10 cellular contexts compared by ENCODE assay signal in the genomic region with DNA sequence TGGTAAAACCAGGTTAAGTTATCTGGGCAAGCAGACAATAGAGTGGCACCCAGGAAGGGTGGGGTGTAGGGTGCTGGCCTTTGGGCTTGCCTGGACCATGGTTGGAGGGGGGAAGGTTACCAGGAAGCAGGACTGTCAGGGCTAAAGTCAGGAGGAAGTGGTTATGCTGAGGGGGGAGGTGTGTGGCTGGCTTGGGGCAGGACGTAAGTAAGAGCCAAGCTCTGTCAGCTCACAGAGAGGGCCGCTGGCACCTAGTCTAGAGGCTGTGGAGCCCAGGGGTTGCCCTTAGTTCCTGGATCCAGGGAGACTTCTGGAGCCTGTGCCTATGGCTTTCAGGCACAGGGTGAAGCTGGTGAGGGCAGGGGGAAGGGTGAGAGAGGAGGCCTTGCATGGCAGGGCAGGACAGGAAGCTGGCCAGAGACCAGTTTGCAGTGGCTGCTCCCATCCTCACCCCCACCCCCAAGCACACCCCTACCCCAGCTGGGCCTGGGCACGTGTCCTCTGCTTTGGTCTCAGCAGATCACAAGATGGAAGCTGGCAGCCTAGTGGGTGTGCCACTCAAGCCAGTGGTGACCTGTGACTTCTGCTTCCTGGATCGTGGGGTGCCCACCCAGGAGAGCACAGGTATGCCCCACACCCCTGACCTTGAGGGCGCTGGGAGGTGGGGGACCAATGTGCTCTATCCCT. TPM values are rescaled to one million over a fixed set of nuclear protein-coding genes. Genes with fewer than 3 reads are reported as not detected.
DNase-seq lines count a peak whose midpoint lies in the region; ATAC-seq, FAIRE-seq and TF ChIP-seq lines count a peak whose summit lies in the region.
"Had no signal": no experiment of that assay in that cellular context is flagged by ENCODE, and none has a peak within 500 bp of the region (broad histone marks: within the 10 kb centered on the region; RNA-seq: fewer than 3 reads in every experiment).

No MANE protein-coding gene starts in this region.

- H3K79me1 ChIP-seq in IMR-90 (ENCODE audit: low read depth in 1 of 2, low read length in 2 of 2), result no peaks in the 10 kb centered on the region

- H3K4me3 ChIP-seq in IMR-90 (ENCODE audit: insufficient read depth, low read depth, low read length) (no peak overlapping the region), gastroesophageal sphincter (no peak overlapping the region)
- H3K4me3 ChIP-seq: heart left ventricle had no signal

- TF ChIP-seq POLR2A in IMR-90 (IDR thresholded peaks at IDR 0.05; ENCODE audit: low read depth, low read length) (no peak), gastroesophageal sphincter (IDR thresholded peaks at IDR 0.05) (no peak), H54 (IDR thresholded peaks at IDR 0.05; ENCODE audit: low read depth, low read length) (no peak)

- H3K9me3 ChIP-seq in IMR-90 (ENCODE audit: control insufficient read depth, insufficient read depth, low read length) (peaks cover 13% of the 10 kb centered on the region), gastroesophageal sphincter (peaks cover 0 to 23% (median 0%) of the 10 kb centered on the region in 3 donors)

- H3K27ac Mint-ChIP-seq in stimulated activated naive CD8-positive, alpha-beta T cell treated with anti-CD3 and anti-CD28 coated beads, Interleukin-15, Interleukin-2, amounts not matched to agents 100 ng/mL and 50 ng/mL, for 24 hours, result peak overlapping the region; percentile 41
- H3K27ac Mint-ChIP-seq in activated naive CD8-positive, alpha-beta T cell treated with anti-CD3 and anti-CD28 coated beads, Interleukin-2, amount 10 ng/mL, durations not matched to agents 7 days and 5 days, result peak overlapping the region; percentile 95

- no peak for TF ChIP-seq EP300 in gastroesophageal sphincter (IDR thresholded peaks at IDR 0.05)

- no peaks in the 10 kb centered on the region for H3K36me3 ChIP-seq in IMR-90 (ENCODE audit: control insufficient read depth, insufficient read depth, low read length)
- H3K36me3 ChIP-seq in gastroesophageal sphincter, result no peaks in the 10 kb centered on the region
- H3K36me3 ChIP-seq: heart left ventricle had no signal

- WGBS in IMR-90 (ENCODE audit: extremely low coverage in 2 of 2, insufficient read length in 1 of 2), 2 experiments, result 20% methylated on average over 1 of the region's 5 CpGs; no CpG with 5 or more reads in 1 of the 2 experiments
- 35% methylated on average over 2 of the region's 5 CpGs; no CpG with 5 or more reads in 1 of the 2 donors for WGBS in gastroesophageal sphincter (ENCODE audit: low coverage in 1 of 2), 2 donors

- H4K20me1 ChIP-seq in IMR-90 (ENCODE audit: insufficient read depth, low read length), result no peaks in the 10 kb centered on the region

- H4K91ac ChIP-seq in IMR-90 (ENCODE audit: insufficient read depth, low read depth, low read length), result no peak overlapping the region

- no peak overlapping the region for H3K14ac ChIP-seq in IMR-90 (replicated peaks; ENCODE audit: low read depth, low read length)

- POLR2A ChIA-PET in IMR-90 (lab: Charles Lee; ENCODE audit: unreplicated experiment), result no interaction called here
- POLR2A ChIA-PET in activated naive CD8-positive, alpha-beta T cell treated with anti-CD3 and anti-CD28 coated beads, Interleukin-2, amount 10 ng/mL, durations not matched to agents 7 days and 5 days (lab: Charles Lee), result interaction anchor here (0.6 to 2.6 kb wide), 4 partner anchors 20 to 404 kb away, joined by 3 to 20 read pairs (median 5); a partner anchor contains a TSS

- no peaks in the 10 kb centered on the region for H3K4me1 ChIP-seq in IMR-90 (ENCODE audit: control insufficient read depth, insufficient read depth, low read length)
- H3K4me1 ChIP-seq in gastroesophageal sphincter, result no peaks in the 10 kb centered on the region
- H3K4me1 ChIP-seq: heart left ventricle had no signal

- no TSS peak for BruUV-seq in IMR-90 (replicated peaks; lab: Mats Ljungman, UMichigan)

- no peak overlapping the region for H3K27ac ChIP-seq in IMR-90 (ENCODE audit: insufficient read depth, low read length)
- no peak overlapping the region for H3K27ac ChIP-seq in gastroesophageal sphincter
- H3K27ac ChIP-seq: heart left ventricle had no signal

- no peaks in the 10 kb centered on the region for H3K9me1 ChIP-seq in IMR-90 (ENCODE audit: insufficient read depth, low read length)

- no peak overlapping the region for H3K4me3 Mint-ChIP-seq in stimulated activated naive CD8-positive, alpha-beta T cell treated with anti-CD3 and anti-CD28 coated beads, Interleukin-15, Interleukin-2, amounts not matched to agents 100 ng/mL and 50 ng/mL, for 24 hours
- peak overlapping the region; percentile 64 for H3K4me3 Mint-ChIP-seq in activated naive CD8-positive, alpha-beta T cell treated with anti-CD3 and anti-CD28 coated beads, Interleukin-2, amount 10 ng/mL, durations not matched to agents 7 days and 5 days

- in situ Hi-C loops in IMR-90 (cut with MboI; ENCODE audit: low sequenced_read_pairs), result no loop called here
- in situ Hi-C loops in ACHN (cut with HindIII; ENCODE audit: low pct_ligation_motif_present, low pct_unique_long_range_greater_than_20kb, low sequenced_read_pairs), result no loop called here

- no peak overlapping the region for H2BK120ac ChIP-seq in IMR-90 (ENCODE audit: low read depth, low read length)

- H3K4me2 ChIP-seq in IMR-90 (ENCODE audit: low read depth, low read length), result no peak overlapping the region

- no peak for TF ChIP-seq CTCF in IMR-90 (conservative IDR thresholded peaks at IDR 0.05; ENCODE audit: low read depth, low read length)
- no peak for TF ChIP-seq CTCF in gastroesophageal sphincter (IDR thresholded peaks at IDR 0.05)

- ATAC-seq in stimulated activated naive CD8-positive, alpha-beta T cell treated with anti-CD3 and anti-CD28 coated beads, Interleukin-15, Interleukin-2, amounts not matched to agents 100 U/mL and 50 U/mL, for 24 hours, result no peak
- peak; percentile 14 for ATAC-seq in IMR-90 (ENCODE audit: low read depth)
- peak; percentile 94 for ATAC-seq in activated naive CD8-positive, alpha-beta T cell treated with anti-CD3 and anti-CD28 coated beads, Interleukin-2, amount 10 ng/mL, durations not matched to agents 7 days and 5 days (ENCODE audit: low read depth)
- no peak for ATAC-seq in gastroesophageal sphincter

- no peak for DNase-seq in stimulated activated naive CD8-positive, alpha-beta T cell treated with anti-CD3 and anti-CD28 coated beads, Interleukin-15, Interleukin-2, amounts not matched to agents 100 U/mL and 50 U/mL, for 24 hours
- DNase-seq in IMR-90, result no peak
- DNase-seq in activated naive CD8-positive, alpha-beta T cell treated with anti-CD3 and anti-CD28 coated beads, Interleukin-2, amount 10 ng/mL, durations not matched to agents 7 days and 5 days, result peak; percentile 52
- no peak for DNase-seq in ACHN
- no peak for DNase-seq in activated CD4-positive, alpha-beta T cell treated with anti-CD3 and anti-CD28 coated beads, Interleukin-2, amount 50 U/mL, for 1 hour
- no peak for DNase-seq in H54 (ENCODE audit: insufficient read length, low spot score)
- DNase-seq: DMS 273 treated with DMSO at 0.1 percent for 48 hours, heart left ventricle had no signal

- H2AK9ac ChIP-seq in IMR-90 (replicated peaks; ENCODE audit: low read depth, low read length, poor library complexity), result no peak overlapping the region

- H2BK15ac ChIP-seq in IMR-90 (ENCODE audit: low read depth, low read length), result no peak overlapping the region

- peak overlapping the region; percentile 84 for H2AFZ ChIP-seq in IMR-90 (replicated peaks; ENCODE audit: low read length, poor library complexity)

- peak overlapping the region; percentile 40 to 74; a peak in 3 of 4 replicates for H4K8ac ChIP-seq in IMR-90 (ENCODE audit: low read depth in 2 of 2, low read length in 2 of 2)

- H3K27me3 ChIP-seq in IMR-90 (ENCODE audit: control insufficient read depth, insufficient read depth, low read length) (peaks cover 11% of the 10 kb centered on the region), gastroesophageal sphincter (no peaks in the 10 kb centered on the region)
- H3K27me3 ChIP-seq: heart left ventricle had no signal

- no peak overlapping the region for H2BK20ac ChIP-seq in IMR-90 (ENCODE audit: low read depth, low read length)

- peaks cover 6% of the 10 kb centered on the region for H3K4me1 Mint-ChIP-seq in stimulated activated naive CD8-positive, alpha-beta T cell treated with anti-CD3 and anti-CD28 coated beads, Interleukin-15, Interleukin-2, amounts not matched to agents 100 ng/mL and 50 ng/mL, for 24 hours (ENCODE audit: low read depth)
- peaks cover 10% of the 10 kb centered on the region for H3K4me1 Mint-ChIP-seq in activated naive CD8-positive, alpha-beta T cell treated with anti-CD3 and anti-CD28 coated beads, Interleukin-2, amount 10 ng/mL, durations not matched to agents 7 days and 5 days

- H3K9ac ChIP-seq in IMR-90 (ENCODE audit: low read depth, low read length), result no peak overlapping the region

- H3K56ac ChIP-seq in IMR-90 (ENCODE audit: extremely low read depth, insufficient read depth, low read length), result no peak overlapping the region

- H3K18ac ChIP-seq in IMR-90 (ENCODE audit: low read depth, low read length), result no peak overlapping the region

- peaks cover 9% of the 10 kb centered on the region for H3K9me3 Mint-ChIP-seq in stimulated activated naive CD8-positive, alpha-beta T cell treated with anti-CD3 and anti-CD28 coated beads, Interleukin-15, Interleukin-2, amounts not matched to agents 100 ng/mL and 50 ng/mL, for 24 hours
- peaks cover 19% of the 10 kb centered on the region for H3K9me3 Mint-ChIP-seq in activated naive CD8-positive, alpha-beta T cell treated with anti-CD3 and anti-CD28 coated beads, Interleukin-2, amount 10 ng/mL, durations not matched to agents 7 days and 5 days

- H3K23ac ChIP-seq in IMR-90 (ENCODE audit: low read depth, low read length), result no peak overlapping the region

- no peak overlapping the region for H4K5ac ChIP-seq in IMR-90 (ENCODE audit: low read depth, low read length)

- H2BK5ac ChIP-seq in IMR-90 (ENCODE audit: low read depth, low read length, poor library complexity, severe bottlenecking), result no peak overlapping the region

- CTCF ChIA-PET in IMR-90 (lab: Yijun Ruan, JAX), result no interaction called here

- no peak for TF ChIP-seq RAD21 in IMR-90 (IDR thresholded peaks at IDR 0.05; ENCODE audit: low read length)

- intact Hi-C loops in IMR-90 (cut with micrococcal nuclease), result no loop called here

- no peak overlapping the region for H3K4ac ChIP-seq in IMR-90 (ENCODE audit: low read depth, low read length)

- peaks cover 3% of the 10 kb centered on the region for H3K27me3 Mint-ChIP-seq in stimulated activated naive CD8-positive, alpha-beta T cell treated with anti-CD3 and anti-CD28 coated beads, Interleukin-15, Interleukin-2, amounts not matched to agents 100 ng/mL and 50 ng/mL, for 24 hours
- peaks cover 11% of the 10 kb centered on the region for H3K27me3 Mint-ChIP-seq in activated naive CD8-positive, alpha-beta T cell treated with anti-CD3 and anti-CD28 coated beads, Interleukin-2, amount 10 ng/mL, durations not matched to agents 7 days and 5 days

- dilution Hi-C loops in IMR-90 (cut with HindIII; ENCODE audit: low sequenced_read_pairs, unreplicated experiment), result no loop called here

- FAIRE-seq in H54 (lab: Jason Lieb, UNC), result no peak

- no peak overlapping the region for H2AK5ac ChIP-seq in IMR-90 (ENCODE audit: low read depth, low read length)

- no peaks in the 10 kb centered on the region for H3K36me3 Mint-ChIP-seq in stimulated activated naive CD8-positive, alpha-beta T cell treated with anti-CD3 and anti-CD28 coated beads, Interleukin-15, Interleukin-2, amounts not matched to agents 100 ng/mL and 50 ng/mL, for 24 hours (ENCODE audit: low read depth)
- H3K36me3 Mint-ChIP-seq in activated naive CD8-positive, alpha-beta T cell treated with anti-CD3 and anti-CD28 coated beads, Interleukin-2, amount 10 ng/mL, durations not matched to agents 7 days and 5 days, result peaks cover 11% of the 10 kb centered on the region

RNA-seq across cellular contexts. Expression of a gene that starts 20.5 kb away (rescaled TPM):
- total RNA-seq in IMR-90 (2012; rRNA removed) (32.5 and 37.6 TPM in 2 replicates), gastroesophageal sphincter (10 to 100 TPM; 11.6 to 26.9 (median 18.3) TPM)
- 25.5 and 26.5 TPM in 2 replicates for polyA plus RNA-seq in IMR-90 (2012; rRNA removed)
- 17.3 and 24.6 TPM in 2 replicates for polyA plus RNA-seq in IMR-90 (2012; cell fraction: cytosol; rRNA removed)
- polyA plus RNA-seq in IMR-90 (2012; cell fraction: nucleus; rRNA removed; ENCODE audit: low replicate concordance), result 9.0 and 16.0 TPM in 2 replicates
- 10 to 100 TPM; 22.6 to 27.0 TPM for total RNA-seq in activated naive CD8-positive, alpha-beta T cell treated with anti-CD3 and anti-CD28 coated beads, Interleukin-2, amount 10 ng/mL, durations not matched to agents 7 days and 5 days

RNA-seq across cellular contexts. Expression of a gene that starts 38.5 kb away (rescaled TPM):
- total RNA-seq in IMR-90 (2012; rRNA removed) (13.3 and 22.8 TPM in 2 replicates), gastroesophageal sphincter (10 to 100 TPM in 2 of 4 donors, 1 to 10 TPM in 2; 7.4 to 12.8 (median 10.2) TPM)
- polyA plus RNA-seq in IMR-90 (2012; rRNA removed), result 13.7 and 15.7 TPM in 2 replicates
- polyA plus RNA-seq in IMR-90 (2012; cell fraction: cytosol; rRNA removed), result 5.1 and 6.2 TPM in 2 replicates
- polyA plus RNA-seq in IMR-90 (2012; cell fraction: nucleus; rRNA removed; ENCODE audit: low replicate concordance), result 4.6 and 8.7 TPM in 2 replicates
- 10 to 100 TPM in 1 of 2 experiments, 1 to 10 TPM in 1; 9.8 to 10.9 TPM for total RNA-seq in activated naive CD8-positive, alpha-beta T cell treated with anti-CD3 and anti-CD28 coated beads, Interleukin-2, amount 10 ng/mL, durations not matched to agents 7 days and 5 days

RNA-seq across cellular contexts. Expression of a gene that starts 38.7 kb away (rescaled TPM):
- total RNA-seq in IMR-90 (2012; rRNA removed) (25.5 and 32.8 TPM in 2 replicates), gastroesophageal sphincter (10 to 100 TPM; 41.6 to 81.9 (median 65.6) TPM)
- 14.6 and 15.4 TPM in 2 replicates for polyA plus RNA-seq in IMR-90 (2012; rRNA removed)
- polyA plus RNA-seq in IMR-90 (2012; cell fraction: cytosol; rRNA removed), result 5.6 and 7.6 TPM in 2 replicates
- polyA plus RNA-seq in IMR-90 (2012; cell fraction: nucleus; rRNA removed; ENCODE audit: low replicate concordance), result 8.0 and 21.3 TPM in 2 replicates
- total RNA-seq in activated naive CD8-positive, alpha-beta T cell treated with anti-CD3 and anti-CD28 coated beads, Interleukin-2, amount 10 ng/mL, durations not matched to agents 7 days and 5 days, result 10 to 100 TPM; 36.1 to 36.5 TPM

Comparison
In these comparisons a context has a peak if more than half of its experiments do, and no peak if none do; other contexts are left out.
1. ATAC-seq: peak in IMR-90 (single experiment) and activated naive CD8-positive, alpha-beta T cell treated with anti-CD3 and anti-CD28 coated beads, Interleukin-2, amount 10 ng/mL, durations not matched to agents 7 days and 5 days (single experiment); none in stimulated activated naive CD8-positive, alpha-beta T cell treated with anti-CD3 and anti-CD28 coated beads, Interleukin-15, Interleukin-2, amounts not matched to agents 100 U/mL and 50 U/mL, for 24 hours (single experiment) and gastroesophageal sphincter (single experiment).